In genomic region chr4:76702440-76703122, GRCh38 we compare ENCODE assay signal across 19 cellular contexts.
A peak's percentile ranks its signal among the peaks of the same experiment; 100 is the strongest.
DNase-seq lines count a peak whose midpoint lies in the region; ATAC-seq and TF ChIP-seq lines count a peak whose summit lies in the region.
"Had no signal": no experiment of that assay in that cellular context is flagged by ENCODE, and none has a peak within 500 bp of the region (broad histone marks: within the 10 kb centered on the region; RNA-seq: fewer than 3 reads in every experiment).

No MANE protein-coding gene starts in this region.

- WGBS in hepatocyte (ENCODE audit: low lambda C conversion rate, missing lambda C conversion rate): 64% methylated on average over 4 of the region's 4 CpGs
- 72% methylated on average over 4 of the region's 4 CpGs for WGBS in prostate gland

- POLR2A ChIA-PET in RWPE1 (lab: Yijun Ruan, JAX; ENCODE audit: low non-redundant PET): no interaction called here

- DNase-seq in RWPE1 (ENCODE audit: low spot score) (no peak), hepatocyte (ENCODE audit: low spot score) (no peak), prostate gland (ENCODE audit: low spot score) (no peak), amygdala (lab: John Stamatoyannopoulos, UW) (no peak), GM19238 (ENCODE audit: insufficient read length, low spot score) (no peak)
- DNase-seq: activated CD4-positive, alpha-beta T cell treated with anti-CD3 and anti-CD28 coated beads for 1 hour; activated CD8-positive, alpha-beta memory T cell treated with anti-CD3 and anti-CD28 coated beads, Interleukin-2, amount 50 U/mL, for 4 hours; activated naive CD4-positive, alpha-beta T cell treated with anti-CD3 and anti-CD28 coated beads for 36 hours; DMS53; effector memory CD8-positive, alpha-beta T cell; midbrain; NCI-H1417; stimulated activated CD4-positive, alpha-beta T cell treated with anti-CD3 and anti-CD28 coated beads, Interleukin-15, amount 100 ng/mL, for 24 hours; T-helper 1 cell had no signal

- CTCF ChIA-PET in RWPE1 (lab: Yijun Ruan, JAX): no interaction called here

- no peak for TF ChIP-seq POLR2A in prostate gland (IDR thresholded peaks at IDR 0.05)

- H3K4me3 ChIP-seq in hepatocyte: no peak overlapping the region
- no peak overlapping the region for H3K4me3 ChIP-seq in prostate gland
- H3K4me3 ChIP-seq: suprapubic skin had no signal

- H3K9me3 ChIP-seq in hepatocyte (ENCODE audit: low read depth): no peaks in the 10 kb centered on the region
- H3K9me3 ChIP-seq in prostate gland: no peaks in the 10 kb centered on the region
- H3K9me3 ChIP-seq: suprapubic skin had no signal

- H3K27me3 ChIP-seq in hepatocyte (no peaks in the 10 kb centered on the region), prostate gland (replicated peaks; ENCODE audit: insufficient read depth) (no peaks in the 10 kb centered on the region)
- H3K27me3 ChIP-seq: foreskin keratinocyte, suprapubic skin had no signal

- H4K20me1 ChIP-seq in hepatocyte (ENCODE audit: insufficient read depth, poor library complexity, severe bottlenecking): peaks cover 2% of the 10 kb centered on the region

- H3K9me2 ChIP-seq in hepatocyte (replicated peaks; ENCODE audit: insufficient read depth): no peaks in the 10 kb centered on the region

- intact Hi-C loops in prostate gland (cut with DNase I): no loop called here

- peak overlapping the region; percentile 7 for H3K4me2 ChIP-seq in hepatocyte

- H3K27ac ChIP-seq in RWPE1 (peak overlapping the region; percentile 40; the same call in 1 of the 2 replicates), hepatocyte (peak overlapping the region; percentile 97), prostate gland (peak overlapping the region; percentile 64 to 86)

- H3K36me3 ChIP-seq in hepatocyte (replicated peaks; ENCODE audit: insufficient read depth, low read depth) (no peaks in the 10 kb centered on the region), prostate gland (no peaks in the 10 kb centered on the region)
- H3K36me3 ChIP-seq: suprapubic skin had no signal

- peak; percentile 61 for ATAC-seq in GM19452 (IDR thresholded peaks at IDR 0.05; ENCODE audit: unreplicated experiment)
- no peak for ATAC-seq in HG02623 (IDR thresholded peaks at IDR 0.05; ENCODE audit: unreplicated experiment)
- ATAC-seq in HG02571 (IDR thresholded peaks at IDR 0.05; ENCODE audit: unreplicated experiment): no peak
- ATAC-seq: effector memory CD8-positive, alpha-beta T cell had no signal

- peaks cover 67% of the 10 kb centered on the region for H3K4me1 ChIP-seq in hepatocyte (ENCODE audit: insufficient read depth)
- H3K4me1 ChIP-seq in prostate gland (replicated peaks): peaks cover 30% of the 10 kb centered on the region

- TF ChIP-seq CTCF in RWPE1 (conservative IDR thresholded peaks at IDR 0.05; ENCODE audit: low read depth): no peak
- TF ChIP-seq CTCF in hepatocyte (IDR thresholded peaks at IDR 0.05; ENCODE audit: poor library complexity): no peak
- TF ChIP-seq CTCF in prostate gland (IDR thresholded peaks at IDR 0.05): no peak

- H3K79me2 ChIP-seq in hepatocyte: peaks cover 64% of the 10 kb centered on the region

- no peak overlapping the region for H2AFZ ChIP-seq in hepatocyte

Comparison
In these comparisons a context has a peak if more than half of its experiments do, and no peak if none do; other contexts are left out.
1. H3K27ac ChIP-seq: peak in every context shown above with its lines; median percentile 97 in hepatocyte; 75 in prostate gland; 40 in RWPE1.